Comparison of ENCODE assay signal across 9 cellular contexts in genomic region chr1:225766967-225767413, GRCh38. TPM values are rescaled to one million over a fixed set of nuclear protein-coding genes. Genes with fewer than 3 reads are reported as not detected.
DNase-seq lines count a peak whose midpoint lies in the region; ATAC-seq and TF ChIP-seq lines count a peak whose summit lies in the region.
"Had no signal": no experiment of that assay in that cellular context is flagged by ENCODE, and none has a peak within 500 bp of the region (broad histone marks: within the 10 kb centered on the region; RNA-seq: fewer than 3 reads in every experiment).

No MANE protein-coding gene starts in this region.

- no peaks in the 10 kb centered on the region for H3K79me2 ChIP-seq in Loucy (ENCODE audit: insufficient read depth, low read length)

- H3K9me3 ChIP-seq in Loucy (ENCODE audit: insufficient read depth, low read depth, low read length) (no peaks in the 10 kb centered on the region), body of pancreas (no peaks in the 10 kb centered on the region), transverse colon (no peaks in the 10 kb centered on the region)

- H3K4me2 ChIP-seq in Loucy (ENCODE audit: low read depth, low read length, poor library complexity, severe bottlenecking) = no peak overlapping the region

- no peak overlapping the region; the same call in 1 of the 2 replicates for H2AFZ ChIP-seq in Loucy (ENCODE audit: low read length)

- H3K4me1 ChIP-seq in Loucy (ENCODE audit: insufficient read depth, low read length, poor library complexity, severe bottlenecking) = peaks cover 18% of the 10 kb centered on the region
- H3K4me1 ChIP-seq in body of pancreas = peaks cover 51% of the 10 kb centered on the region
- H3K4me1 ChIP-seq in transverse colon = peaks cover 6 to 44% (median 16%) of the 10 kb centered on the region in 4 donors

- H3K36me3 ChIP-seq in Loucy (ENCODE audit: insufficient read depth, low read length) (no peaks in the 10 kb centered on the region), body of pancreas (replicated peaks in 1 of 2; ENCODE audit: insufficient read depth in 1 of 2, low read depth in 2 of 2) (no peaks in the 10 kb centered on the region), transverse colon (no peaks in the 10 kb centered on the region)

- in situ Hi-C loops in transverse colon (cut with MboI; ENCODE audit: low pct_ligation_motif_present in 1 of 4, low pct_unique_long_range_greater_than_20kb in 1 of 4, low sequenced_read_pairs in 3 of 4) (loop anchor here in 3 of 4 donors (5.0 to 25.0 kb wide), 3 partner anchors 280 to 290 kb away; no protein-coding TSS in a partner anchor), ACHN (cut with HindIII; ENCODE audit: low pct_ligation_motif_present, low pct_unique_long_range_greater_than_20kb, low sequenced_read_pairs) (no loop called here)

- no peak overlapping the region for H3K4me3 ChIP-seq in Loucy (ENCODE audit: low read length, poor library complexity, severe bottlenecking)
- no peak overlapping the region for H3K4me3 ChIP-seq in body of pancreas
- H3K4me3 ChIP-seq in transverse colon = no peak overlapping the region

- peak in 2 of 4 donors; percentile 35 to 38 for DNase-seq in body of pancreas
- DNase-seq in left lobe of liver (ENCODE audit: low spot score) = peak; percentile 33
- peak; percentile 33 for DNase-seq in transverse colon
- no peak for DNase-seq in ACHN
- no peak for DNase-seq in HuH-7.5 (ENCODE audit: low spot score)
- DNase-seq: activated CD4-positive, alpha-beta T cell treated with anti-CD3 and anti-CD28 coated beads, Interleukin-2, amount 50 U/mL, for 48 hours had no signal

- ATAC-seq in body of pancreas (no peak), left lobe of liver (no peak), GM21515 (IDR thresholded peaks at IDR 0.05; ENCODE audit: unreplicated experiment) (no peak), GM19023 (IDR thresholded peaks at IDR 0.05; ENCODE audit: unreplicated experiment) (no peak)

- H3F3A ChIP-seq in Loucy (ENCODE audit: low read depth) = no peaks in the 10 kb centered on the region

- intact Hi-C loops in body of pancreas (cut with DNase I) = loop anchor here (10.0 kb wide), 2 partner anchors 112 to 282 kb away; partner anchors contain the start of gene ENAH
- intact Hi-C loops in transverse colon (cut with DNase I; ENCODE audit: low total_unique reads) = no loop called here

- 77 to 87% methylated on average over 6 of the region's 6 CpGs for WGBS in body of pancreas, 2 donors
- 44 to 72% methylated on average over 6 of the region's 6 CpGs for WGBS in transverse colon (ENCODE audit: low coverage in 1 of 2), 2 donors

- H3K9ac ChIP-seq in Loucy (ENCODE audit: low read depth, low read length, poor library complexity, severe bottlenecking) = peak overlapping the region; percentile 39

- H4K20me1 ChIP-seq in Loucy (ENCODE audit: insufficient read depth, low read length, poor library complexity, severe bottlenecking) = no peaks in the 10 kb centered on the region

- H3K27me3 ChIP-seq in Loucy (ENCODE audit: insufficient read depth, low read length, poor library complexity, severe bottlenecking) (no peaks in the 10 kb centered on the region), body of pancreas (no peaks in the 10 kb centered on the region), transverse colon (no peaks in the 10 kb centered on the region)

- TF ChIP-seq EP300 in transverse colon (IDR thresholded peaks at IDR 0.05; ENCODE audit: low read depth) = peak; percentile 21

- TF ChIP-seq CTCF in Loucy (conservative IDR thresholded peaks at IDR 0.05; ENCODE audit: low read length) = no peak
- TF ChIP-seq CTCF in body of pancreas (IDR thresholded peaks at IDR 0.05) = no peak
- no peak for TF ChIP-seq CTCF in transverse colon (IDR thresholded peaks at IDR 0.05)

- peak overlapping the region; percentile 12 to 82 (median 58) for H3K27ac ChIP-seq in body of pancreas
- peak overlapping the region; percentile 62 to 75 (median 70) for H3K27ac ChIP-seq in transverse colon

- no peaks in the 10 kb centered on the region for H3K9me2 ChIP-seq in Loucy (replicated peaks; ENCODE audit: low read depth, low read length)

- TF ChIP-seq POLR2A in body of pancreas (IDR thresholded peaks at IDR 0.05) = no peak
- no peak for TF ChIP-seq POLR2A in transverse colon (IDR thresholded peaks at IDR 0.05)

RNA-seq across cellular contexts. Expression of gene SRP9, which starts 10.6 kb away (rescaled TPM):
- total RNA-seq in body of pancreas (10 to 100 TPM; 48.5 to 86.6 TPM), left lobe of liver (136 TPM), transverse colon (100 to 1,000 TPM in 2 of 4 donors, 10 to 100 TPM in 2; 42.3 to 208 (median 117) TPM)

RNA-seq across cellular contexts. Expression of gene EPHX1, which starts 42.9 kb away (rescaled TPM):
- total RNA-seq in body of pancreas (100 to 1,000 TPM; 109 to 136 TPM), left lobe of liver (1,368 TPM), transverse colon (100 to 1,000 TPM in 1 of 4 donors, 10 to 100 TPM in 3; 56.9 to 114 (median 90.6) TPM)

Comparison
In these comparisons a context has a peak if more than half of its experiments do, and no peak if none do; other contexts are left out.
1. DNase-seq: peak in left lobe of liver (single experiment) and transverse colon (single experiment); none in ACHN (single experiment) and HuH-7.5 (single experiment).